In genomic region chr6:159760602-159761057, GRCh38 we compare ENCODE assay signal across 8 cellular contexts. TPM values are rescaled to one million over a fixed set of nuclear protein-coding genes. Genes with fewer than 3 reads are reported as not detected.
A peak's percentile ranks its signal among the peaks of the same experiment; 100 is the strongest.
DNase-seq lines count a peak whose midpoint lies in the region; ATAC-seq and TF ChIP-seq lines count a peak whose summit lies in the region.

No MANE protein-coding gene starts in this region.

- H3K36me3 ChIP-seq in ACC112 (ENCODE audit: insufficient read depth, low read length) (peaks cover 11% of the 10 kb centered on the region; the same call in 1 of the 2 replicates), HCT116 (ENCODE audit: control insufficient read depth in 1 of 2, insufficient read depth in 2 of 2, low read length in 2 of 2) (peaks cover 2 to 19% of the 10 kb centered on the region in 2 experiments; a peak in 3 of 4 replicates), iPS-20b (ENCODE audit: insufficient read depth, low read depth, low read length) (peaks cover 67% of the 10 kb centered on the region), thyroid gland (peaks cover 4 to 12% of the 10 kb centered on the region in 2 donors)

- TF ChIP-seq RAD21 in HCT116 (IDR thresholded peaks at IDR 0.05; ENCODE audit: low read depth), result no peak

- RAD21 ChIA-PET in HCT116 (lab: Charles Lee; ENCODE audit: low non-redundant PET in 1 of 2, low total read pairs in 2 of 2, uncharacterized antibody in 2 of 2, unreplicated experiment in 2 of 2), result no interaction called here

- H3K9me3 ChIP-seq in HCT116 (ENCODE audit: control insufficient read depth in 1 of 2, insufficient read depth in 1 of 2, low read depth in 1 of 2, low read length in 2 of 2) (no peaks in the 10 kb centered on the region), iPS-20b (ENCODE audit: insufficient read depth, low read depth, low read length) (no peaks in the 10 kb centered on the region), thyroid gland (no peaks in the 10 kb centered on the region)

- H3K9me3 Mint-ChIP-seq in activated T-helper 17 cell treated with anti-CD3 and anti-CD28 coated beads, Interleukin-2, amount 50 U/mL, for 72 hours, result no peaks in the 10 kb centered on the region

- no peaks in the 10 kb centered on the region for H3K27me3 ChIP-seq in ACC112 (ENCODE audit: insufficient read depth, low read length)
- no peaks in the 10 kb centered on the region for H3K27me3 ChIP-seq in HCT116 (ENCODE audit: insufficient read depth, low read length)
- H3K27me3 ChIP-seq in iPS-20b (ENCODE audit: insufficient read depth, low read length), result no peaks in the 10 kb centered on the region
- H3K27me3 ChIP-seq in thyroid gland, result no peaks in the 10 kb centered on the region

- intact Hi-C loops in HCT116 (cut with micrococcal nuclease) (no loop called here), thyroid gland (cut with DNase I) (loop anchor here (10.0 kb wide), 1 partner anchor 66 kb away; the partner anchor contains the start of gene SOD2)

- no TSS peak for BruUV-seq in HCT116 (replicated peaks; lab: Mats Ljungman, UMichigan)

- H4K20me1 ChIP-seq in HCT116 (ENCODE audit: insufficient read depth), result no peaks in the 10 kb centered on the region

- POLR2A ChIA-PET in HCT116 (lab: Charles Lee), result interaction anchor here (2.1 kb wide), 2 partner anchors 30 to 34 kb away, joined by 7 to 11 read pairs; partner anchors contain the start of genes MRPL18, TCP1 and WTAP

- no peaks in the 10 kb centered on the region for H3K9me2 ChIP-seq in HCT116 (ENCODE audit: insufficient read depth)

- peaks cover 90% of the 10 kb centered on the region for H3K36me3 Mint-ChIP-seq in activated T-helper 17 cell treated with anti-CD3 and anti-CD28 coated beads, Interleukin-2, amount 50 U/mL, for 72 hours (ENCODE audit: low read depth)

- 0 out of 2 replicates have a peak overlapping the region, but pooled peaks have one; percentile 13 for H3K9ac ChIP-seq in HCT116 (ENCODE audit: low read length)
- H3K9ac ChIP-seq in iPS-20b (ENCODE audit: low read depth, low read length), result peak overlapping the region; percentile 86; the same call in 1 of the 2 replicates

- H3K4me1 Mint-ChIP-seq in activated T-helper 17 cell treated with anti-CD3 and anti-CD28 coated beads, Interleukin-2, amount 50 U/mL, for 72 hours, result peaks cover 25% of the 10 kb centered on the region

- no peak for DNase-seq in HCT116 (ENCODE audit: low read depth, low spot score)
- no peak for DNase-seq in thyroid gland

- CTCF ChIA-PET in HCT116 (lab: Charles Lee), result no interaction called here

- H3K4me3 Mint-ChIP-seq in activated T-helper 17 cell treated with anti-CD3 and anti-CD28 coated beads, Interleukin-2, amount 50 U/mL, for 72 hours, result peak overlapping the region; percentile 90

- TF ChIP-seq CTCF in HCT116 (IDR thresholded peaks at IDR 0.05 in 2 of 3, conservative IDR thresholded peaks at IDR 0.05 in 1 of 3; ENCODE audit: borderline replicate concordance in 1 of 3, insufficient read depth in 1 of 3, low read depth in 2 of 3, low read length in 2 of 3) (no peak), thyroid gland (IDR thresholded peaks at IDR 0.05) (no peak)

- peak overlapping the region; percentile 96 for H3K4me2 ChIP-seq in HCT116 (ENCODE audit: low read length)

- no peak overlapping the region for H2AFZ ChIP-seq in ACC112 (ENCODE audit: low read length, unreplicated experiment)
- H2AFZ ChIP-seq in HCT116 (ENCODE audit: low read depth, low read length, poor library complexity, severe bottlenecking), result no peak overlapping the region

- no peak for ATAC-seq in HCT116
- ATAC-seq in activated T-helper 17 cell treated with anti-CD3 and anti-CD28 coated beads, Interleukin-2, amount 50 U/mL, for 72 hours (replicated peaks), result no peak
- no peak for ATAC-seq in GM18517 (IDR thresholded peaks at IDR 0.05; ENCODE audit: unreplicated experiment)
- ATAC-seq in HG02798 (IDR thresholded peaks at IDR 0.05; ENCODE audit: poor library complexity, unreplicated experiment), result no peak
- no peak for ATAC-seq in GM19324 (IDR thresholded peaks at IDR 0.05; ENCODE audit: low FRiP score, unreplicated experiment)

- no peaks in the 10 kb centered on the region for H3K79me2 ChIP-seq in ACC112 (ENCODE audit: control insufficient read depth, insufficient read depth, low read length, unreplicated experiment)
- H3K79me2 ChIP-seq in HCT116 (ENCODE audit: insufficient read depth, low read length), result peaks cover 12% of the 10 kb centered on the region

- H3K27ac ChIP-seq in ACC112 (ENCODE audit: low read depth, low read length) (peak overlapping the region; percentile 77), HCT116 (ENCODE audit: low read depth, low read length) (peak overlapping the region; percentile 96; the same call in 1 of the 2 replicates), iPS-20b (ENCODE audit: low read length) (peak overlapping the region; percentile 27), thyroid gland (peak overlapping the region in 2 of 3 donors; percentile 95 to 99)

- TF ChIP-seq POLR2A in HCT116 (IDR thresholded peaks at IDR 0.05; ENCODE audit: borderline replicate concordance, extremely low read depth, insufficient read depth, insufficient read length) (no peak), thyroid gland (IDR thresholded peaks at IDR 0.05) (no peak)

- WGBS in thyroid gland, 2 donors, result 64 to 72% methylated on average over 3 of the region's 3 CpGs

- H3K27me3 Mint-ChIP-seq in activated T-helper 17 cell treated with anti-CD3 and anti-CD28 coated beads, Interleukin-2, amount 50 U/mL, for 72 hours, result no peaks in the 10 kb centered on the region

- peak overlapping the region; percentile 94 for H3K27ac Mint-ChIP-seq in activated T-helper 17 cell treated with anti-CD3 and anti-CD28 coated beads, Interleukin-2, amount 50 U/mL, for 72 hours

- peaks cover 36% of the 10 kb centered on the region for H3K4me1 ChIP-seq in ACC112 (ENCODE audit: control insufficient read depth, insufficient read depth, low read length, unreplicated experiment)
- peaks cover 4 to 47% of the 10 kb centered on the region in 2 experiments; a peak in 3 of 4 replicates for H3K4me1 ChIP-seq in HCT116 (ENCODE audit: control insufficient read depth in 1 of 2, insufficient read depth in 2 of 2, low read length in 2 of 2)
- H3K4me1 ChIP-seq in iPS-20b (ENCODE audit: insufficient read depth, low read length), result peaks cover 24% of the 10 kb centered on the region
- peaks cover 21 to 22% of the 10 kb centered on the region in 2 donors for H3K4me1 ChIP-seq in thyroid gland

- H3K4me3 ChIP-seq in ACC112 (ENCODE audit: low read depth, low read length) (peak overlapping the region; percentile 80), HCT116 (replicated peaks in 1 of 2; ENCODE audit: low read depth in 1 of 2, low read length in 2 of 2) (no peak overlapping the region; a peak in 1 of 4 replicates), iPS-20b (ENCODE audit: low read length) (peak overlapping the region; percentile 76), thyroid gland (replicated peaks in 1 of 3) (no peak overlapping the region)

TF ChIP-seq in HCT116, 20 proteins besides CTCF, POLR2A, EP300 and RAD21 (continues in another document):
- TF ChIP-seq ZBTB33 (IDR thresholded peaks at IDR 0.05; ENCODE audit: extremely low read depth, insufficient replicate concordance, low read length) (no peak), YY1 (IDR thresholded peaks at IDR 0.05; ENCODE audit: extremely low read depth, insufficient replicate concordance, low read depth, low read length) (no peak), EGR1 (IDR thresholded peaks at IDR 0.05; ENCODE audit: low read depth) (no peak), MAX (IDR thresholded peaks at IDR 0.05) (no peak), ELF1 (IDR thresholded peaks at IDR 0.05; ENCODE audit: borderline replicate concordance, low read depth) (no peak), POLR2AphosphoS5 (IDR thresholded peaks at IDR 0.05; ENCODE audit: low read depth, low read length) (no peak), ZNF274 (IDR thresholded peaks at IDR 0.05; ENCODE audit: low read depth, low read length) (no peak)

RNA-seq across cellular contexts. Expression of gene ACAT2, which starts 1.2 kb away (rescaled TPM):
- total RNA-seq in HCT116 (2021; ENCODE audit: unreplicated experiment) (41.6 TPM), thyroid gland (10 to 100 TPM in 1 of 4 donors, 1 to 10 TPM in 3; 5.6 to 10.4 (median 7.0) TPM)
- 25.9 and 26.1 TPM in 2 replicates for polyA plus RNA-seq in HCT116 (2012)
- total RNA-seq in activated T-helper 17 cell treated with anti-CD3 and anti-CD28 coated beads, Interleukin-2, amount 50 U/mL, for 72 hours, result 10 to 100 TPM; 66.2 to 90.3 TPM

RNA-seq across cellular contexts. Expression of gene TCP1, which starts 28.8 kb away (rescaled TPM):
- total RNA-seq in HCT116 (2021; ENCODE audit: unreplicated experiment) (447 TPM), thyroid gland (100 to 1,000 TPM in 3 of 4 donors, 10 to 100 TPM in 1; 93.4 to 139 (median 124) TPM)
- 318 and 378 TPM in 2 replicates for polyA plus RNA-seq in HCT116 (2012)
- total RNA-seq in activated T-helper 17 cell treated with anti-CD3 and anti-CD28 coated beads, Interleukin-2, amount 50 U/mL, for 72 hours, result 100 to 1,000 TPM; 321 to 554 TPM

RNA-seq across cellular contexts. Expression of gene MRPL18, which starts 29.6 kb away (rescaled TPM):
- 106 TPM for total RNA-seq in HCT116 (2021; ENCODE audit: unreplicated experiment)
- polyA plus RNA-seq in HCT116 (2012), result 57.5 and 80.0 TPM in 2 replicates
- 100 to 1,000 TPM in 1 of 2 donors, 10 to 100 TPM in 1; 61.9 to 124 TPM for total RNA-seq in activated T-helper 17 cell treated with anti-CD3 and anti-CD28 coated beads, Interleukin-2, amount 50 U/mL, for 72 hours
- 10 to 100 TPM; 48.3 to 85.7 (median 54.2) TPM for total RNA-seq in thyroid gland

RNA-seq across cellular contexts. Expression of gene WTAP, which starts 33.3 kb away (rescaled TPM):
- total RNA-seq in HCT116 (2021; ENCODE audit: unreplicated experiment) (88.6 TPM), thyroid gland (100 to 1,000 TPM in 3 of 4 donors, 10 to 100 TPM in 1; 83.6 to 132 (median 119) TPM)
- 37.7 and 51.9 TPM in 2 replicates for polyA plus RNA-seq in HCT116 (2012)
- 10 to 100 TPM; 79.8 to 88.5 TPM for total RNA-seq in activated T-helper 17 cell treated with anti-CD3 and anti-CD28 coated beads, Interleukin-2, amount 50 U/mL, for 72 hours

RNA-seq across cellular contexts. Expression of gene PNLDC1, which starts 39.4 kb away (rescaled TPM):
- total RNA-seq in HCT116 (2021; ENCODE audit: unreplicated experiment) (0.37 TPM), thyroid gland (1 to 10 TPM in 1 of 4 donors, not detected in 3; 2.0 TPM)
- polyA plus RNA-seq in HCT116 (2012), result 0.04 and 0.07 TPM in 2 replicates
- under 1 TPM; 0.74 to 0.82 TPM for total RNA-seq in activated T-helper 17 cell treated with anti-CD3 and anti-CD28 coated beads, Interleukin-2, amount 50 U/mL, for 72 hours

Comparison
In these comparisons a context has a peak if more than half of its experiments do, and no peak if none do; other contexts are left out.
1. H3K27ac ChIP-seq: peak in every context shown above with its lines; median percentile 97 in thyroid gland; 96 in HCT116; 77 in ACC112; 27 in iPS-20b.
2. H3K4me3 ChIP-seq: peak in ACC112 (single experiment) and iPS-20b (single experiment); none in HCT116 (0 of 2) and thyroid gland (0 of 3).